Comparison of ENCODE assay signal across 9 cellular contexts in the genomic region with DNA sequence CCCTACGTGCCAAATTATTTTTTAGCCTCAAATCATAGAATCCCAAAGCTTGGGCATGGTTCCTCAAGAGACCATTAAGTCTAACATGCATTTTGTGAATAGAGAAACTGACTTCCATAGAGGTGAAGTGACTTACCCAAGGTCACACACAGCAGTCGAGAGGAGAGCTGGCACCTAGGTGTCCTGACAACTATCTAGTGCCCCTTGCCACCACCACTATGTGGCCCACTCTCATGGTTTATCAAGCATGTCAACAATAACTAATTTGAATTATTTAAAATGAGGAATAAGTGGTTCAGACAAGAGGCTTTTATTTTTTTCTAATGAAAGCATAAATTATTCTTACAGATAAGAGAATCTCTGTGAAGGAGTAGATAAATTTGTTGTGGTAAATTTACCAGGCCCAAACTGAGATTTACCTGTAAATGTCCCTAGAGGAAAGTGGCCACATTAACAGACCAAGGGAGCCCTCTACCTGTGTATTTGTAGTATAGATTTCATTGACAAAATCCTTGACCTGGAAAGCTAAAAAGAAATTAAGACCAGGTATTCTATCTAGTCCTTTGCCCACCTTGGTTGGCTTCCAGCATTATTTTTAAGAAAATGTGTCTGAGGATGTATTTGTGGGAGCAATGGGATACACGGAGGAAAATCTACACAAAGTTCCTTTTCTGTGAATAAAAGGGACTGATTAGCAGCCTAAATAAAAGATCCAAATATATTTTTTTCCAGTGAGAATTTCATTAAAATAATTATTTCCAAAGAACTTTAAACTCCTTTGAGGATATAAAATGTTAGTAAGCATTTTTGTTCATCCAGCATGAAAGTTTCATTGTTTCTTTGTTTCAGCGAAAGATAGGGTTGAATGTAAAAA. TPM values are rescaled to one million over a fixed set of nuclear protein-coding genes. Genes with fewer than 3 reads are reported as not detected.
DNase-seq lines count a peak whose midpoint lies in the region; ATAC-seq, FAIRE-seq and TF ChIP-seq lines count a peak whose summit lies in the region.
"Had no signal": no experiment of that assay in that cellular context is flagged by ENCODE, and none has a peak within 500 bp of the region (broad histone marks: within the 10 kb centered on the region; RNA-seq: fewer than 3 reads in every experiment).

No MANE protein-coding gene starts in this region.

- no peak overlapping the region for H3K27ac ChIP-seq in MM.1S (ENCODE audit: low read length)
- no peak overlapping the region for H3K27ac ChIP-seq in kidney (ENCODE audit: low read depth in 2 of 2, low read length in 2 of 2)

- H2AFZ ChIP-seq in MM.1S (ENCODE audit: low read length), result no peak overlapping the region

- no peaks in the 10 kb centered on the region for H3F3A ChIP-seq in MM.1S (ENCODE audit: insufficient read depth, low read length)

- H3K4me3 ChIP-seq in MM.1S (ENCODE audit: low read length), result no peak overlapping the region
- H3K4me3 ChIP-seq in kidney (ENCODE audit: low read length in 2 of 2), result no peak overlapping the region

- no peak overlapping the region for H3K4me2 ChIP-seq in MM.1S (ENCODE audit: low read depth, low read length)

- no peaks in the 10 kb centered on the region for H3K9me3 ChIP-seq in MM.1S (replicated peaks; ENCODE audit: insufficient read depth, low read length)
- no peaks in the 10 kb centered on the region for H3K9me3 ChIP-seq in kidney (ENCODE audit: control insufficient read depth in 1 of 2, low read length in 2 of 2)

- no peak overlapping the region for H3K4me3 Mint-ChIP-seq in activated naive CD8-positive, alpha-beta T cell treated with anti-CD3 and anti-CD28 coated beads, Interleukin-2, amount 50 U/mL, for 24 hours

- no peaks in the 10 kb centered on the region for H3K36me3 ChIP-seq in MM.1S (replicated peaks; ENCODE audit: insufficient read depth, low read length)
- H3K36me3 ChIP-seq in kidney (ENCODE audit: control insufficient read depth in 1 of 2, insufficient read depth in 2 of 2, low read length in 2 of 2), result no peaks in the 10 kb centered on the region

- H3K4me1 ChIP-seq in MM.1S (ENCODE audit: low read length) (no peaks in the 10 kb centered on the region), kidney (ENCODE audit: control insufficient read depth in 1 of 2, insufficient read depth in 1 of 2, low read depth in 1 of 2, low read length in 2 of 2) (no peaks in the 10 kb centered on the region)

- TF ChIP-seq CTCF in MM.1S (IDR thresholded peaks at IDR 0.05; ENCODE audit: low read length) (peak; percentile 60), kidney (IDR thresholded peaks at IDR 0.05; ENCODE audit: borderline replicate concordance, extremely low read depth, insufficient read depth) (peak; percentile 38)

- intact Hi-C loops in kidney (cut with DNase I), result loop anchor here (10.0 kb wide), 1 partner anchor 359 kb away; no protein-coding TSS in a partner anchor

- no peak overlapping the region for H3K27ac Mint-ChIP-seq in activated naive CD8-positive, alpha-beta T cell treated with anti-CD3 and anti-CD28 coated beads, Interleukin-2, amount 50 U/mL, for 24 hours

- DNase-seq in activated gamma-delta T cell treated with Interleukin-2 at 50 U/mL for 16 hours (peak; percentile 23), activated gamma-delta T cell (lab: John Stamatoyannopoulos, UW) (no peak), MM.1S (peak; percentile 64), kidney (no peak), foreskin melanocyte (no peak)
- DNase-seq in activated naive CD8-positive, alpha-beta T cell treated with anti-CD3 and anti-CD28 coated beads, Interleukin-2, amount 50 U/mL, for 24 hours, result peak; percentile 3

- H3K27me3 ChIP-seq in MM.1S (replicated peaks; ENCODE audit: insufficient read depth, low read length), result no peaks in the 10 kb centered on the region

- no peaks in the 10 kb centered on the region for H3K9me2 ChIP-seq in MM.1S (replicated peaks; ENCODE audit: insufficient read depth, low read length)

- FAIRE-seq in kidney (lab: Jason Lieb, UNC), result peak; percentile 54
- FAIRE-seq: frontal cortex had no signal

- ATAC-seq in activated naive CD8-positive, alpha-beta T cell treated with anti-CD3 and anti-CD28 coated beads, Interleukin-2, amount 50 U/mL, for 24 hours, result no peak
- no peak for ATAC-seq in HG02763 (IDR thresholded peaks at IDR 0.05; ENCODE audit: unreplicated experiment)
- no peak for ATAC-seq in GM21737 (IDR thresholded peaks at IDR 0.05; ENCODE audit: unreplicated experiment)

- no peaks in the 10 kb centered on the region for H3K79me2 ChIP-seq in MM.1S (ENCODE audit: low read length)

- no peaks in the 10 kb centered on the region for H3K9me3 Mint-ChIP-seq in activated naive CD8-positive, alpha-beta T cell treated with anti-CD3 and anti-CD28 coated beads, Interleukin-2, amount 50 U/mL, for 24 hours

- H3K4me1 Mint-ChIP-seq in activated naive CD8-positive, alpha-beta T cell treated with anti-CD3 and anti-CD28 coated beads, Interleukin-2, amount 50 U/mL, for 24 hours, result peaks cover 16% of the 10 kb centered on the region

- H4K20me1 ChIP-seq in MM.1S (ENCODE audit: insufficient read depth, low read length), result no peaks in the 10 kb centered on the region

- H3K36me3 Mint-ChIP-seq in activated naive CD8-positive, alpha-beta T cell treated with anti-CD3 and anti-CD28 coated beads, Interleukin-2, amount 50 U/mL, for 24 hours (ENCODE audit: low read depth), result no peaks in the 10 kb centered on the region

- H3K9ac ChIP-seq in MM.1S (ENCODE audit: low read length) (no peak overlapping the region), kidney (ENCODE audit: low read length in 2 of 2) (no peak overlapping the region)

- peaks cover 19% of the 10 kb centered on the region for H3K27me3 Mint-ChIP-seq in activated naive CD8-positive, alpha-beta T cell treated with anti-CD3 and anti-CD28 coated beads, Interleukin-2, amount 50 U/mL, for 24 hours

RNA-seq across cellular contexts. Expression of gene IQCH, which starts 49.1 kb away (rescaled TPM):
- total RNA-seq in kidney, result 7.7 TPM
- 3.2 TPM for polyA plus RNA-seq in kidney (ENCODE audit: insufficient read depth, low read depth, low replicate concordance)

RNA-seq across cellular contexts. Expression of gene AAGAB, which starts 49.3 kb away (rescaled TPM):
- 44.0 TPM for total RNA-seq in kidney
- polyA plus RNA-seq in kidney (ENCODE audit: insufficient read depth, low read depth, low replicate concordance), result 40.7 TPM

Comparison
In these comparisons a context has a peak if more than half of its experiments do, and no peak if none do; other contexts are left out.
1. DNase-seq: peak in activated gamma-delta T cell treated with Interleukin-2 at 50 U/mL for 16 hours (single experiment), MM.1S (single experiment) and activated naive CD8-positive, alpha-beta T cell treated with anti-CD3 and anti-CD28 coated beads, Interleukin-2, amount 50 U/mL, for 24 hours (single experiment); none in activated gamma-delta T cell (single experiment), kidney (single experiment) and foreskin melanocyte (single experiment).